In the genomic region with DNA sequence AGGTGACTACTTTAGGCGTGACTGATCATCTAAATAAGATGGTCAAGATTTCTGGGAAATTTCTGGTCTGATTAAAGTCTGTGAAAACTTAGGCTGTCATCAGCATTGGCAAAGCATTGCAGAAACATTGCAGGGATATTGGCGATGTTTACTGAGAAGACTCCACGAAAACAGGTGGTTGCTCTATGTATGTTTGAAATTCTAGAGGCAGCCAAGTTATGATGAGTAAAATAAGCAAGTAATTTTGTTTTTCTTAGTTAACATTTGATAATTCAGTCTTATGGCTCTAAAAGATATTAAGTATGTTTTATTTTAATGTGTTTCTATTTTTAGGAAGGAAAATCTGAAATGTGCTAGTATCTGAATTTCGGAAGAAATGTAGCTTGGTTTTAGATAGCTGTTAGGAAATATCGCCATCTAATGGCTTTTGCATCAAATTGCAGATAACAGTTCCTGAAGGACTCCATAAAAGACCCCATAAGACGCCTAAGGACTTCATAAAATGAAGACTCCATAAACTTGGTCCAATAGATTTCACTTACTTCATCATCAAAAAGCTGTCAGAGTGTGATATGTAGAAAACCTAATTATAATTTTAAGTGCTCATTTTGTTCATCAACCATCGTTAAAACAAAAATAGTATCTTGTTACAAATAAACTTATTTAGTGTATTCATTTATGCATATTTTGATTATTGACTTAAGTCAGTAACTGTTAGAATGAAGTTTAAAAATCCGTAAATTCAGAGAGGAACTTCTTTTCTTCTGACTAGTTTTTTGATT, we compare ENCODE assay signal across 8 cellular contexts.
A peak's percentile ranks its signal among the peaks of the same experiment; 100 is the strongest.
DNase-seq lines count a peak whose midpoint lies in the region; ATAC-seq and TF ChIP-seq lines count a peak whose summit lies in the region.

No MANE protein-coding gene starts in this region.

- H3K27me3 Mint-ChIP-seq in HFFc6 (ENCODE audit: insufficient read depth), result no peaks in the 10 kb centered on the region; the same call in 1 of the 2 replicates

- H3K9me3 ChIP-seq in gastroesophageal sphincter (no peaks in the 10 kb centered on the region), upper lobe of right lung (no peaks in the 10 kb centered on the region)

- no peak for TF ChIP-seq EP300 in gastroesophageal sphincter (IDR thresholded peaks at IDR 0.05)

- DNase-seq in D341Med (ENCODE audit: low spot score), result peak; percentile 42
- DNase-seq in HFFc6, result peak; percentile 5
- peak; percentile 15 for DNase-seq in RWPE1 (ENCODE audit: low spot score)
- DNase-seq in upper lobe of right lung, result no peak
- no peak for DNase-seq in left colon

- no peak overlapping the region for H3K4me3 Mint-ChIP-seq in HFFc6

- no peaks in the 10 kb centered on the region for H3K36me3 Mint-ChIP-seq in HFFc6 (ENCODE audit: low read depth)

- peaks cover 10% of the 10 kb centered on the region for H3K4me1 Mint-ChIP-seq in HFFc6 (ENCODE audit: low read depth)

- H3K27ac ChIP-seq in RWPE1 (no peak overlapping the region), gastroesophageal sphincter (no peak overlapping the region), upper lobe of right lung (no peak overlapping the region)

- ATAC-seq in gastroesophageal sphincter, result no peak
- ATAC-seq in upper lobe of right lung, result no peak
- no peak for ATAC-seq in HG03039 (IDR thresholded peaks at IDR 0.05; ENCODE audit: unreplicated experiment)
- ATAC-seq in left colon, result no peak
- ATAC-seq in HG03139 (IDR thresholded peaks at IDR 0.05; ENCODE audit: unreplicated experiment), result no peak

- 53 to 55% methylated on average over 8 of the region's 8 CpGs for WGBS in gastroesophageal sphincter (ENCODE audit: low coverage in 1 of 2), 2 donors

- POLR2A ChIA-PET in RWPE1 (lab: Yijun Ruan, JAX; ENCODE audit: low non-redundant PET), result no interaction called here

- no peak for TF ChIP-seq POLR2A in gastroesophageal sphincter (IDR thresholded peaks at IDR 0.05)

- no peak overlapping the region for H3K27ac Mint-ChIP-seq in HFFc6

- CTCF ChIA-PET in RWPE1 (lab: Yijun Ruan, JAX), result interaction anchor here (0.6 to 1.3 kb wide), 11 partner anchors 55 to 1281 kb away, joined by 3 to 7 read pairs (median 3); no protein-coding TSS in a partner anchor

- intact Hi-C loops in upper lobe of right lung (cut with DNase I), result no loop called here
- intact Hi-C loops in left colon (cut with DNase I, micrococcal nuclease), result loop anchor here in 1 of 2 donors (5.0 to 10.0 kb wide), 2 partner anchors 342 to 774 kb away; partner anchors contain the start of gene RYR2

- no peaks in the 10 kb centered on the region for H3K9me3 Mint-ChIP-seq in HFFc6

- no peak overlapping the region for H3K4me3 ChIP-seq in gastroesophageal sphincter
- H3K4me3 ChIP-seq in upper lobe of right lung, result no peak overlapping the region

- no peaks in the 10 kb centered on the region for H3K27me3 ChIP-seq in gastroesophageal sphincter
- H3K27me3 ChIP-seq in upper lobe of right lung, result peaks cover 4% of the 10 kb centered on the region

- H3K36me3 ChIP-seq in gastroesophageal sphincter, result no peaks in the 10 kb centered on the region
- H3K36me3 ChIP-seq in upper lobe of right lung, result no peaks in the 10 kb centered on the region

- H3K4me1 ChIP-seq in gastroesophageal sphincter, result peaks cover 0 to 12% (median 0%) of the 10 kb centered on the region in 3 donors
- peaks cover 5% of the 10 kb centered on the region for H3K4me1 ChIP-seq in upper lobe of right lung

- peak; percentile 82 for TF ChIP-seq CTCF in HFFc6 (IDR thresholded peaks at IDR 0.05)
- peak; percentile 77 for TF ChIP-seq CTCF in RWPE1 (conservative IDR thresholded peaks at IDR 0.05; ENCODE audit: low read depth)
- peak; percentile 65 to 77 (median 73) for TF ChIP-seq CTCF in gastroesophageal sphincter (IDR thresholded peaks at IDR 0.05)
- TF ChIP-seq CTCF in upper lobe of right lung (IDR thresholded peaks at IDR 0.05), result peak; percentile 78

Comparison
In these comparisons a context has a peak if more than half of its experiments do, and no peak if none do; other contexts are left out.
1. DNase-seq: peak in D341Med (single experiment), HFFc6 (single experiment) and RWPE1 (single experiment); none in upper lobe of right lung (single experiment) and left colon (0 of 2).
2. Peak in every context shown above with its lines, with median percentiles within 50 percentile points of each other: CTCF ChIP-seq.